2 cellular contexts compared by ENCODE assay signal in the genomic region with DNA sequence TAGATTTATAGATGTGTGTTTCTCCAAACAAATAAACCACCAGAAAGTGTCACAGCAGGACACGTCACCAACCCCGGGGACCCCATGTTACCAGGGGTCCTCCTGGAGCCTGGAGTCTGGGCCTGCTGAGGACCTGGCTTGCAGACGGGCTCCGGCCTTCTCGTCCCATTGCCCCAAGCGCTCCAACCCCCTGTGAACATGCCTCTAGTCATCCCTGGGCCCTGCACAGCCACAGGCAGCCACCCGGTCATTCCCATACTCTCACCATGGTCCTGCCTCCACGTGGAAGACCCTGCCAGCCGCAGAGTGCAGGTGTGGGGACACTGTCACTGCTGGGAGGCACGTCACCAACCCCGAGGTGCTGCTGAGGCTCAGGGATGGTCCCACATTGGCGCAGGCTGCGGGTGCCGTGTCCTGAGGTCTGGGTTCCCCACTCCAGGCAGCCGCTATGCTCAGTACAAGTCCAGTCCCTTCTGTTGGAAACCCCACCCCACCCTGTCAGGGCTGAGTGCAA.
TF ChIP-seq lines count a peak whose summit lies in the region.

No MANE protein-coding gene starts in this region.

TF ChIP-seq in IMR-90, 13 proteins besides CTCF, POLR2A, EP300 and RAD21:
- TF ChIP-seq, protein P1, sequence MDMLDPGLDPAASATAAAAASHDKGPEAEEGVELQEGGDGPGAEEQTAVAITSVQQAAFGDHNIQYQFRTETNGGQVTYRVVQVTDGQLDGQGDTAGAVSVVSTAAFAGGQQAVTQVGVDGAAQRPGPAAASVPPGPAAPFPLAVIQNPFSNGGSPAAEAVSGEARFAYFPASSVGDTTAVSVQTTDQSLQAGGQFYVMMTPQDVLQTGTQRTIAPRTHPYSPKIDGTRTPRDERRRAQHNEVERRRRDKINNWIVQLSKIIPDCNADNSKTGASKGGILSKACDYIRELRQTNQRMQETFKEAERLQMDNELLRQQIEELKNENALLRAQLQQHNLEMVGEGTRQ (IDR thresholded peaks at IDR 0.05; ENCODE audit: low read depth, low read length) = no peak
- TF ChIP-seq, protein P2, sequence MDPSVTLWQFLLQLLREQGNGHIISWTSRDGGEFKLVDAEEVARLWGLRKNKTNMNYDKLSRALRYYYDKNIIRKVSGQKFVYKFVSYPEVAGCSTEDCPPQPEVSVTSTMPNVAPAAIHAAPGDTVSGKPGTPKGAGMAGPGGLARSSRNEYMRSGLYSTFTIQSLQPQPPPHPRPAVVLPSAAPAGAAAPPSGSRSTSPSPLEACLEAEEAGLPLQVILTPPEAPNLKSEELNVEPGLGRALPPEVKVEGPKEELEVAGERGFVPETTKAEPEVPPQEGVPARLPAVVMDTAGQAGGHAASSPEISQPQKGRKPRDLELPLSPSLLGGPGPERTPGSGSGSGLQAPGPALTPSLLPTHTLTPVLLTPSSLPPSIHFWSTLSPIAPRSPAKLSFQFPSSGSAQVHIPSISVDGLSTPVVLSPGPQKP (IDR thresholded peaks at IDR 0.05; ENCODE audit: borderline replicate concordance, low read depth, low read length) = no peak
- no peak for TF ChIP-seq RFX5 (IDR thresholded peaks at IDR 0.05; ENCODE audit: low read depth, low read length)

TF ChIP-seq in GM23338, 12 proteins besides CTCF, POLR2A, EP300 and RAD21:
- no peak for TF ChIP-seq STAT1 (IDR thresholded peaks at IDR 0.05; ENCODE audit: unreplicated experiment)
- TF ChIP-seq JUNB (IDR thresholded peaks at IDR 0.05; ENCODE audit: unreplicated experiment) = no peak
- no peak for TF ChIP-seq ZNF331 (CRISPR knock-in tag; IDR thresholded peaks at IDR 0.05; ENCODE audit: low read depth)
- no peak for TF ChIP-seq EZH2phosphoT487 (IDR thresholded peaks at IDR 0.05; ENCODE audit: unreplicated experiment)
- TF ChIP-seq EZH2 (IDR thresholded peaks at IDR 0.05; ENCODE audit: low read depth, unreplicated experiment) = no peak
- TF ChIP-seq, protein P3, sequence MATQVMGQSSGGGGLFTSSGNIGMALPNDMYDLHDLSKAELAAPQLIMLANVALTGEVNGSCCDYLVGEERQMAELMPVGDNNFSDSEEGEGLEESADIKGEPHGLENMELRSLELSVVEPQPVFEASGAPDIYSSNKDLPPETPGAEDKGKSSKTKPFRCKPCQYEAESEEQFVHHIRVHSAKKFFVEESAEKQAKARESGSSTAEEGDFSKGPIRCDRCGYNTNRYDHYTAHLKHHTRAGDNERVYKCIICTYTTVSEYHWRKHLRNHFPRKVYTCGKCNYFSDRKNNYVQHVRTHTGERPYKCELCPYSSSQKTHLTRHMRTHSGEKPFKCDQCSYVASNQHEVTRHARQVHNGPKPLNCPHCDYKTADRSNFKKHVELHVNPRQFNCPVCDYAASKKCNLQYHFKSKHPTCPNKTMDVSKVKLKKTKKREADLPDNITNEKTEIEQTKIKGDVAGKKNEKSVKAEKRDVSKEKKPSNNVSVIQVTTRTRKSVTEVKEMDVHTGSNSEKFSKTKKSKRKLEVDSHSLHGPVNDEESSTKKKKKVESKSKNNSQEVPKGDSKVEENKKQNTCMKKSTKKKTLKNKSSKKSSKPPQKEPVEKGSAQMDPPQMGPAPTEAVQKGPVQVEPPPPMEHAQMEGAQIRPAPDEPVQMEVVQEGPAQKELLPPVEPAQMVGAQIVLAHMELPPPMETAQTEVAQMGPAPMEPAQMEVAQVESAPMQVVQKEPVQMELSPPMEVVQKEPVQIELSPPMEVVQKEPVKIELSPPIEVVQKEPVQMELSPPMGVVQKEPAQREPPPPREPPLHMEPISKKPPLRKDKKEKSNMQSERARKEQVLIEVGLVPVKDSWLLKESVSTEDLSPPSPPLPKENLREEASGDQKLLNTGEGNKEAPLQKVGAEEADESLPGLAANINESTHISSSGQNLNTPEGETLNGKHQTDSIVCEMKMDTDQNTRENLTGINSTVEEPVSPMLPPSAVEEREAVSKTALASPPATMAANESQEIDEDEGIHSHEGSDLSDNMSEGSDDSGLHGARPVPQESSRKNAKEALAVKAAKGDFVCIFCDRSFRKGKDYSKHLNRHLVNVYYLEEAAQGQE (IDR thresholded peaks at IDR 0.05; ENCODE audit: unreplicated experiment) = no peak
- no peak for TF ChIP-seq NANOG (IDR thresholded peaks at IDR 0.05; ENCODE audit: borderline replicate concordance)
- TF ChIP-seq, protein P4, sequence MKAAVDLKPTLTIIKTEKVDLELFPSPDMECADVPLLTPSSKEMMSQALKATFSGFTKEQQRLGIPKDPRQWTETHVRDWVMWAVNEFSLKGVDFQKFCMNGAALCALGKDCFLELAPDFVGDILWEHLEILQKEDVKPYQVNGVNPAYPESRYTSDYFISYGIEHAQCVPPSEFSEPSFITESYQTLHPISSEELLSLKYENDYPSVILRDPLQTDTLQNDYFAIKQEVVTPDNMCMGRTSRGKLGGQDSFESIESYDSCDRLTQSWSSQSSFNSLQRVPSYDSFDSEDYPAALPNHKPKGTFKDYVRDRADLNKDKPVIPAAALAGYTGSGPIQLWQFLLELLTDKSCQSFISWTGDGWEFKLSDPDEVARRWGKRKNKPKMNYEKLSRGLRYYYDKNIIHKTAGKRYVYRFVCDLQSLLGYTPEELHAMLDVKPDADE (IDR thresholded peaks at IDR 0.05) = no peak
- TF ChIP-seq ZNF114 (CRISPR knock-in tag; IDR thresholded peaks at IDR 0.05) = no peak
- TF ChIP-seq POLR2AphosphoS5 (IDR thresholded peaks at IDR 0.05; ENCODE audit: low read depth) = no peak
- TF ChIP-seq, protein P5, sequence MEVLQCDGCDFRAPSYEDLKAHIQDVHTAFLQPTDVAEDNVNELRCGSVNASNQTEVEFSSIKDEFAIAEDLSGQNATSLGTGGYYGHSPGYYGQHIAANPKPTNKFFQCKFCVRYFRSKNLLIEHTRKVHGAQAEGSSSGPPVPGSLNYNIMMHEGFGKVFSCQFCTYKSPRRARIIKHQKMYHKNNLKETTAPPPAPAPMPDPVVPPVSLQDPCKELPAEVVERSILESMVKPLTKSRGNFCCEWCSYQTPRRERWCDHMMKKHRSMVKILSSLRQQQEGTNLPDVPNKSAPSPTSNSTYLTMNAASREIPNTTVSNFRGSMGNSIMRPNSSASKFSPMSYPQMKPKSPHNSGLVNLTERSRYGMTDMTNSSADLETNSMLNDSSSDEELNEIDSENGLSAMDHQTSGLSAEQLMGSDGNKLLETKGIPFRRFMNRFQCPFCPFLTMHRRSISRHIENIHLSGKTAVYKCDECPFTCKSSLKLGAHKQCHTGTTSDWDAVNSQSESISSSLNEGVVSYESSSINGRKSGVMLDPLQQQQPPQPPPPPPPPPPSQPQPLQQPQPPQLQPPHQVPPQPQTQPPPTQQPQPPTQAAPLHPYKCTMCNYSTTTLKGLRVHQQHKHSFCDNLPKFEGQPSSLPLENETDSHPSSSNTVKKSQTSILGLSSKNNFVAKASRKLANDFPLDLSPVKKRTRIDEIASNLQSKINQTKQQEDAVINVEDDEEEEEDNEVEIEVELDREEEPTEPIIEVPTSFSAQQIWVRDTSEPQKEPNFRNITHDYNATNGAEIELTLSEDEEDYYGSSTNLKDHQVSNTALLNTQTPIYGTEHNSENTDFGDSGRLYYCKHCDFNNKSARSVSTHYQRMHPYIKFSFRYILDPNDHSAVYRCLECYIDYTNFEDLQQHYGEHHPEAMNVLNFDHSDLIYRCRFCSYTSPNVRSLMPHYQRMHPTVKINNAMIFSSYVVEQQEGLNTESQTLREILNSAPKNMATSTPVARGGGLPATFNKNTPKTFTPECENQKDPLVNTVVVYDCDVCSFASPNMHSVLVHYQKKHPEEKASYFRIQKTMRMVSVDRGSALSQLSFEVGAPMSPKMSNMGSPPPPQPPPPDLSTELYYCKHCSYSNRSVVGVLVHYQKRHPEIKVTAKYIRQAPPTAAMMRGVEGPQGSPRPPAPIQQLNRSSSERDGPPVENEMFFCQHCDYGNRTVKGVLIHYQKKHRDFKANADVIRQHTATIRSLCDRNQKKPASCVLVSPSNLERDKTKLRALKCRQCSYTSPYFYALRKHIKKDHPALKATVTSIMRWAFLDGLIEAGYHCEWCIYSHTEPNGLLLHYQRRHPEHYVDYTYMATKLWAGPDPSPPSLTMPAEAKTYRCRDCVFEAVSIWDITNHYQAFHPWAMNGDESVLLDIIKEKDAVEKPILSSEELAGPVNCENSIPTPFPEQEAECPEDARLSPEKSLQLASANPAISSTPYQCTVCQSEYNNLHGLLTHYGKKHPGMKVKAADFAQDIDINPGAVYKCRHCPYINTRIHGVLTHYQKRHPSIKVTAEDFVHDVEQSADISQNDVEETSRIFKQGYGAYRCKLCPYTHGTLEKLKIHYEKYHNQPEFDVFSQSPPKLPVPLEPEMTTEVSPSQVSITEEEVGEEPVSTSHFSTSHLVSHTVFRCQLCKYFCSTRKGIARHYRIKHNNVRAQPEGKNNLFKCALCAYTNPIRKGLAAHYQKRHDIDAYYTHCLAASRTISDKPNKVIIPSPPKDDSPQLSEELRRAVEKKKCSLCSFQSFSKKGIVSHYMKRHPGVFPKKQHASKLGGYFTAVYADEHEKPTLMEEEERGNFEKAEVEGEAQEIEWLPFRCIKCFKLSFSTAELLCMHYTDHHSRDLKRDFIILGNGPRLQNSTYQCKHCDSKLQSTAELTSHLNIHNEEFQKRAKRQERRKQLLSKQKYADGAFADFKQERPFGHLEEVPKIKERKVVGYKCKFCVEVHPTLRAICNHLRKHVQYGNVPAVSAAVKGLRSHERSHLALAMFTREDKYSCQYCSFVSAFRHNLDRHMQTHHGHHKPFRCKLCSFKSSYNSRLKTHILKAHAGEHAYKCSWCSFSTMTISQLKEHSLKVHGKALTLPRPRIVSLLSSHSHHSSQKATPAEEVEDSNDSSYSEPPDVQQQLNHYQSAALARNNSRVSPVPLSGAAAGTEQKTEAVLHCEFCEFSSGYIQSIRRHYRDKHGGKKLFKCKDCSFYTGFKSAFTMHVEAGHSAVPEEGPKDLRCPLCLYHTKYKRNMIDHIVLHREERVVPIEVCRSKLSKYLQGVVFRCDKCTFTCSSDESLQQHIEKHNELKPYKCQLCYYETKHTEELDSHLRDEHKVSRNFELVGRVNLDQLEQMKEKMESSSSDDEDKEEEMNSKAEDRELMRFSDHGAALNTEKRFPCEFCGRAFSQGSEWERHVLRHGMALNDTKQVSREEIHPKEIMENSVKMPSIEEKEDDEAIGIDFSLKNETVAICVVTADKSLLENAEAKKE (CRISPR knock-in tag; IDR thresholded peaks at IDR 0.05) = no peak
- TF ChIP-seq CREB1 (CRISPR knock-in tag; IDR thresholded peaks at IDR 0.05; ENCODE audit: low read depth) = no peak
